In the genomic region with DNA sequence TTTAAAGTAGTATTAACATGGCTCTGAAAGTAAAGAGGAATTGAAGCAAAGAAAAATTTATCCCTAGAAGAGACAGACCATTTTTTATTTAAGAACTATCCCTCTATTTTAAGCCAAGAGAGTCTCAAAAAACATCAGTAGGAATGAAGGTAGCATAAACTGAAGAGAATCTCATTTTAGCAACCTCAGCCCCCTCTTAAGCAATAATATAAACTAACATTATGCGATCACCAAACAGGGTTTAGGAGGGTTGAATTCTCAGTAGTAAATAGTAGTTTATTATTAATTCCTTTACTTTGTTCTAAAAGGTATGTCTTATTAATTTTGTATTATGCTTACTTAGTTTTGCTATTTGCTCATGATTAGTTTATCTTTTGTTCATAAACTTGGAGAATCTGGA, we compare ENCODE assay signal across 3 cellular contexts.
"Had no signal": no experiment of that assay in that cellular context is flagged by ENCODE, and none has a peak within 500 bp of the region (broad histone marks: within the 10 kb centered on the region; RNA-seq: fewer than 3 reads in every experiment).

No MANE protein-coding gene starts in this region.

- DNase-seq: H9, HCEC 1CT had no signal

- ATAC-seq: GM23338 had no signal

- H3K4me3 ChIP-seq: GM23338 had no signal
